9 cellular contexts compared by ENCODE assay signal in the genomic region with DNA sequence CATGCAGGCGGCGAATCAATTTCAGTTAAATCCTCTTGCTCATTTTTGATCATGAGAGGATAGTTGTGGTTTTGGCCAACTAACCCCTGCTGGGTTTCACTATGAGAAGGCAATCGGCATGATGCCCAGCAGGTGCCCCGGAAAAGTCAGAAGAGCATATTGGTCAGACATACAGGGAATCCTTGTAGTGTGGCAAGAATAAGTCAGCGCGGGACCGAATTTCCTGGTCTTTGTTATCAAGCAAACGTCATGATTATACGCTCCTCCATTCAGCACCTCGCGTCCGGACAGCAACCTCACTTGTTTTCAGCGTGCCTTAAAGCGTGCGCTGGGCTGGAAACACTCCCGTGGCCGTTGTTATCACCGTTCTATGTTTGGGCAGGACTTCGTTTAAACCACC. TPM values are rescaled to one million over a fixed set of nuclear protein-coding genes. Genes with fewer than 3 reads are reported as not detected.
DNase-seq lines count a peak whose midpoint lies in the region; ATAC-seq, FAIRE-seq and TF ChIP-seq lines count a peak whose summit lies in the region.
"Had no signal": no experiment of that assay in that cellular context is flagged by ENCODE, and none has a peak within 500 bp of the region (broad histone marks: within the 10 kb centered on the region; RNA-seq: fewer than 3 reads in every experiment).

No MANE protein-coding gene starts in this region.

- SMC1A ChIA-PET in GM12878 (lab: Charles Lee; ENCODE audit: uncharacterized antibody, unreplicated experiment): interaction anchor here (1.2 to 2.2 kb wide), 4 partner anchors 11 to 298 kb away, joined by 3 to 8 read pairs (median 5); no protein-coding TSS in a partner anchor

- ATAC-seq in HG03520 (IDR thresholded peaks at IDR 0.05; ENCODE audit: unreplicated experiment): peak; percentile 47
- ATAC-seq in GM12878: peak; percentile 57
- ATAC-seq in HG02763 (IDR thresholded peaks at IDR 0.05; ENCODE audit: unreplicated experiment): no peak
- ATAC-seq in HG03175 (IDR thresholded peaks at IDR 0.05; ENCODE audit: unreplicated experiment): no peak

- no peak for TF ChIP-seq RAD21 in GM12878 (IDR thresholded peaks at IDR 0.05; ENCODE audit: insufficient read depth, low read depth, low read length)

- H3K4me3 ChIP-seq in GM12878 (peak overlapping the region; percentile 94), kidney (ENCODE audit: low read length in 2 of 2) (peak overlapping the region in 1 of 2 donors; percentile 23)
- H3K4me3 ChIP-seq: skin epidermis had no signal

- peaks cover 0 to 2% of the 10 kb centered on the region in 2 experiments; a peak in 2 of 4 replicates for H3K27me3 ChIP-seq in GM12878 (replicated peaks in 1 of 2; ENCODE audit: control insufficient read depth in 2 of 2, insufficient read depth in 2 of 2, low read length in 1 of 2)

- TSS peak; percentile 47 for BruUV-seq in GM12878 (replicated peaks; lab: Mats Ljungman, UMichigan)

- WGBS in GM12878 (ENCODE audit: insufficient coverage, insufficient replicate concordance, low lambda C conversion rate, missing lambda C conversion rate): 18% methylated on average over 19 of the region's 19 CpGs

- H3K9me3 ChIP-seq in GM12878 (replicated peaks; ENCODE audit: control insufficient read depth, insufficient read depth, low read length) (no peaks in the 10 kb centered on the region; the same call in 2 of the 3 replicates), kidney (ENCODE audit: control insufficient read depth in 1 of 2, low read length in 2 of 2) (peaks cover 0 to 5% of the 10 kb centered on the region in 2 donors)

- in situ Hi-C loops in GM13976 (cut with MboI; ENCODE audit: low sequenced_read_pairs, unreplicated experiment): no loop called here
- in situ Hi-C loops in GM12878 (cut with MboI): no loop called here

- H4K20me1 ChIP-seq in GM12878 (ENCODE audit: control insufficient read depth, insufficient read depth): no peaks in the 10 kb centered on the region

- H3K36me3 ChIP-seq in GM12878 (ENCODE audit: control insufficient read depth in 2 of 2, insufficient read depth in 2 of 2, low read length in 1 of 2) (peaks cover 0 to 4% of the 10 kb centered on the region in 2 experiments; a peak in 1 of 4 replicates), kidney (ENCODE audit: control insufficient read depth in 1 of 2, insufficient read depth in 2 of 2, low read length in 2 of 2) (no peaks in the 10 kb centered on the region)

- FAIRE-seq in GM12878 (lab: Jason Lieb, UNC): peak; percentile 84
- no peak for FAIRE-seq in kidney (lab: Jason Lieb, UNC)

- no peak overlapping the region; the same call in 1 of the 2 replicates for H3K9ac ChIP-seq in GM12878 (ENCODE audit: control insufficient read depth, insufficient read depth, low read length)
- H3K9ac ChIP-seq in kidney (ENCODE audit: low read length in 2 of 2): no peak overlapping the region

- TF ChIP-seq POLR2A in GM12878 (IDR thresholded peaks at IDR 0.05; ENCODE audit: low read depth, low read length): no peak

- POLR2A ChIA-PET in GM12878 (lab: Charles Lee): interaction anchor here (0.6 to 1.3 kb wide), 3 partner anchors 29 to 58 kb away, joined by 3 to 6 read pairs (median 4); no protein-coding TSS in a partner anchor

- RAD21 ChIA-PET in GM12878 (lab: Charles Lee; ENCODE audit: unreplicated experiment): interaction anchor here (1.0 to 2.2 kb wide), 5 partner anchors 25 to 62 kb away, joined by 4 to 11 read pairs (median 6); no protein-coding TSS in a partner anchor

- DNase-seq in GM13976 (ENCODE audit: low spot score): peak; percentile 67
- peak; percentile 39 for DNase-seq in RPMI7951 (ENCODE audit: low read depth)
- DNase-seq in GM12878 (ENCODE audit: low read depth, low spot score): peak; percentile 66
- DNase-seq in kidney: peak; percentile 74
- DNase-seq in stimulated activated CD8-positive, alpha-beta memory T cell treated with anti-CD3 and anti-CD28 coated beads, Interleukin-4, amount 100 ng/mL, for 24 hours (ENCODE audit: low read depth): peak; percentile 20

- H3K4me1 ChIP-seq in GM12878 (ENCODE audit: control insufficient read depth, insufficient read depth, low read length) (no peaks in the 10 kb centered on the region), kidney (ENCODE audit: control insufficient read depth in 1 of 2, insufficient read depth in 1 of 2, low read depth in 1 of 2, low read length in 2 of 2) (peaks cover 6% of the 10 kb centered on the region in 2 donors)

- no peak overlapping the region for H2AFZ ChIP-seq in GM12878 (ENCODE audit: control insufficient read depth, low read depth, low read length)

- CTCF ChIA-PET in GM12878 (lab: Yijun Ruan, JAX): interaction anchor here (0.8 to 2.4 kb wide), 5 partner anchors 10 to 297 kb away, joined by 3 to 9 read pairs (median 3); no protein-coding TSS in a partner anchor

- H3K4me2 ChIP-seq in GM12878 (ENCODE audit: control insufficient read depth, insufficient read depth): peak overlapping the region; percentile 81

- no peak for TF ChIP-seq CTCF in GM13976 (IDR thresholded peaks at IDR 0.05; ENCODE audit: borderline replicate concordance, control extremely low read depth, extremely low read depth, insufficient read depth, missing control alignments)
- TF ChIP-seq CTCF in GM12878 (IDR thresholded peaks at IDR 0.05 in 2 of 3, conservative IDR thresholded peaks at IDR 0.05 in 1 of 3; ENCODE audit: control insufficient read depth in 2 of 3, extremely low read depth in 1 of 3, insufficient read depth in 1 of 3, low read depth in 3 of 3, low read length in 3 of 3): no peak
- no peak for TF ChIP-seq CTCF in kidney (IDR thresholded peaks at IDR 0.05; ENCODE audit: borderline replicate concordance, extremely low read depth, insufficient read depth)

- intact Hi-C loops in GM12878 (cut with micrococcal nuclease; ENCODE audit: unreplicated experiment) (loop anchor here (2.0 to 5.0 kb wide), 2 partner anchors 36 to 57 kb away; no protein-coding TSS in a partner anchor), kidney (cut with DNase I) (no loop called here)

- H3K79me2 ChIP-seq in GM12878 (ENCODE audit: control insufficient read depth, insufficient read depth, low read length): peaks cover 35% of the 10 kb centered on the region

- no peak; a peak in 1 of 4 replicates for TF ChIP-seq EP300 in GM12878 (IDR thresholded peaks at IDR 0.05; ENCODE audit: borderline replicate concordance in 1 of 2, control insufficient read depth in 1 of 2, low read depth in 2 of 2, low read length in 2 of 2)

- H3K27ac ChIP-seq in GM12878 (ENCODE audit: control insufficient read depth, insufficient read depth) (no peak overlapping the region), kidney (ENCODE audit: low read depth in 2 of 2, low read length in 2 of 2) (no peak overlapping the region)
- H3K27ac ChIP-seq: skin epidermis had no signal

TF ChIP-seq in GM12878, 131 proteins besides CTCF, POLR2A, EP300 and RAD21 (continues in another document):
- TF ChIP-seq FOXM1 (IDR thresholded peaks at IDR 0.05; ENCODE audit: low read depth, low read length) (peak; percentile 64; the same call in 1 of the 2 replicates), DPF2 (IDR thresholded peaks at IDR 0.05) (0 out of 2 replicates have a peak, but pooled peaks have one; percentile 17), NBN (IDR thresholded peaks at IDR 0.05) (no peak), SUZ12 (IDR thresholded peaks at IDR 0.05; ENCODE audit: unreplicated experiment) (no peak), TARDBP (IDR thresholded peaks at IDR 0.05; ENCODE audit: borderline replicate concordance) (no peak), ZBED1 (IDR thresholded peaks at IDR 0.05; ENCODE audit: borderline replicate concordance) (peak; percentile 58; the same call in 1 of the 2 replicates)
- TF ChIP-seq, protein P1, sequence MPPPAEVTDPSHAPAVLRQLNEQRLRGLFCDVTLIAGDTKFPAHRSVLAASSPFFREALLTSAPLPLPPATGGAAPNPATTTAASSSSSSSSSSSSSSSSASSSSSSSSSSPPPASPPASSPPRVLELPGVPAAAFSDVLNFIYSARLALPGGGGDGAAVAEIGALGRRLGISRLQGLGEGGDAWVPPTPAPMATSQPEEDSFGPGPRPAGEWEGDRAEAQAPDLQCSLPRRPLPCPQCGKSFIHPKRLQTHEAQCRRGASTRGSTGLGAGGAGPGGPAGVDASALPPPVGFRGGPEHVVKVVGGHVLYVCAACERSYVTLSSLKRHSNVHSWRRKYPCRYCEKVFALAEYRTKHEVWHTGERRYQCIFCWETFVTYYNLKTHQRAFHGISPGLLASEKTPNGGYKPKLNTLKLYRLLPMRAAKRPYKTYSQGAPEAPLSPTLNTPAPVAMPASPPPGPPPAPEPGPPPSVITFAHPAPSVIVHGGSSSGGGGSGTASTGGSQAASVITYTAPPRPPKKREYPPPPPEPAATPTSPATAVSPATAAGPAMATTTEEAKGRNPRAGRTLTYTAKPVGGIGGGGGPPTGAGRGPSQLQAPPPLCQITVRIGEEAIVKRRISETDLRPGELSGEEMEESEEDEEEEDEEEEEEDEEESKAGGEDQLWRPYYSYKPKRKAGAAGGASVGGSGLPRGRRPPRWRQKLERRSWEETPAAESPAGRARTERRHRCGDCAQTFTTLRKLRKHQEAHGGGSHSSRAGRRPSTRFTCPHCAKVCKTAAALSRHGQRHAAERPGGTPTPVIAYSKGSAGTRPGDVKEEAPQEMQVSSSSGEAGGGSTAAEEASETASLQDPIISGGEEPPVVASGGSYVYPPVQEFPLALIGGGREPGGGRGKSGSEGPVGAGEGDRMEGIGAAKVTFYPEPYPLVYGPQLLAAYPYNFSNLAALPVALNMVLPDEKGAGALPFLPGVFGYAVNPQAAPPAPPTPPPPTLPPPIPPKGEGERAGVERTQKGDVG (CRISPR knock-in tag; IDR thresholded peaks at IDR 0.05): no peak

RNA-seq across cellular contexts. Expression of a gene that starts 1.8 kb away (rescaled TPM):
- 0.20 TPM in 1 of 2 replicates, not detected in the other for total RNA-seq in RPMI7951 (2014; rRNA removed; shearing (Covaris generic))
- total RNA-seq in GM12878 (2013; cell fraction: nucleolus; rRNA removed): 78.4 and 88.8 TPM in 2 replicates
- 15.9 and 17.1 TPM in 2 replicates for total RNA-seq in GM12878 (2014; rRNA removed)
- total RNA-seq in GM12878 (2014; rRNA removed; fragmentation: Illumina TruSeq; extraction: Trizol): 9.1 and 10.2 TPM in 2 replicates
- total RNA-seq in GM12878 (2021): 15.8 and 16.1 TPM in 2 replicates
- polyA plus RNA-seq in GM12878 (2011; ENCODE audit: low read depth): 5.5 TPM
- polyA plus RNA-seq in GM12878 (2011; rRNA removed): 3.3 and 3.9 TPM in 2 replicates
- polyA plus RNA-seq in GM12878 (2011; cell fraction: cytosol; rRNA removed): 2.1 TPM in 2 replicates
- 3.2 and 3.7 TPM in 2 replicates for polyA plus RNA-seq in GM12878 (2011; cell fraction: nucleus; rRNA removed)
- 9.5 and 16.9 TPM in 2 replicates for polyA plus RNA-seq in GM12878 (2012)
- 11.9 and 13.0 TPM in 2 replicates for polyA plus RNA-seq in GM12878 (2014; fragmentation: Illumina TruSeq; extraction: Trizol)
- 1 to 10 TPM; 1.2 to 1.6 TPM for polyA plus RNA-seq in GM12878 (2014; fragmentation: Nextera tagmentation; extraction: Ambion mirVana)
- 10.2 and 12.3 TPM in 2 replicates for polyA plus RNA-seq in GM12878 (2014; rRNA removed)
- 10 to 100 TPM; 21.0 to 23.3 TPM for polyA plus RNA-seq in GM12878 (2016; fragmentation: Nextera tagmentation; extraction: Ambion mirVana)
- polyA minus RNA-seq in GM12878 (2011; rRNA and poly(A)+ RNA removed): 3.6 and 4.9 TPM in 2 replicates
- 1.1 and 2.4 TPM in 2 replicates for polyA minus RNA-seq in GM12878 (2011; cell fraction: cytosol; rRNA and poly(A)+ RNA removed)
- polyA minus RNA-seq in GM12878 (2011; cell fraction: nucleus; rRNA and poly(A)+ RNA removed): 2.4 and 6.5 TPM in 2 replicates
- 8.7 TPM for total RNA-seq in kidney
- polyA plus RNA-seq in kidney (ENCODE audit: insufficient read depth, low read depth, low replicate concordance): 4.2 TPM

Comparison
In these comparisons a context has a peak if more than half of its experiments do, and no peak if none do; other contexts are left out.
1. DNase-seq: peak in every context shown above with its lines; median percentile 74 in kidney; 67 in GM13976; 66 in GM12878; 39 in RPMI7951; 20 in stimulated activated CD8-positive, alpha-beta memory T cell treated with anti-CD3 and anti-CD28 coated beads, Interleukin-4, amount 100 ng/mL, for 24 hours.
2. ATAC-seq: peak in HG03520 (single experiment) and GM12878 (single experiment); none in HG02763 (single experiment) and HG03175 (single experiment).